8 cellular contexts compared by ENCODE assay signal in the genomic region with DNA sequence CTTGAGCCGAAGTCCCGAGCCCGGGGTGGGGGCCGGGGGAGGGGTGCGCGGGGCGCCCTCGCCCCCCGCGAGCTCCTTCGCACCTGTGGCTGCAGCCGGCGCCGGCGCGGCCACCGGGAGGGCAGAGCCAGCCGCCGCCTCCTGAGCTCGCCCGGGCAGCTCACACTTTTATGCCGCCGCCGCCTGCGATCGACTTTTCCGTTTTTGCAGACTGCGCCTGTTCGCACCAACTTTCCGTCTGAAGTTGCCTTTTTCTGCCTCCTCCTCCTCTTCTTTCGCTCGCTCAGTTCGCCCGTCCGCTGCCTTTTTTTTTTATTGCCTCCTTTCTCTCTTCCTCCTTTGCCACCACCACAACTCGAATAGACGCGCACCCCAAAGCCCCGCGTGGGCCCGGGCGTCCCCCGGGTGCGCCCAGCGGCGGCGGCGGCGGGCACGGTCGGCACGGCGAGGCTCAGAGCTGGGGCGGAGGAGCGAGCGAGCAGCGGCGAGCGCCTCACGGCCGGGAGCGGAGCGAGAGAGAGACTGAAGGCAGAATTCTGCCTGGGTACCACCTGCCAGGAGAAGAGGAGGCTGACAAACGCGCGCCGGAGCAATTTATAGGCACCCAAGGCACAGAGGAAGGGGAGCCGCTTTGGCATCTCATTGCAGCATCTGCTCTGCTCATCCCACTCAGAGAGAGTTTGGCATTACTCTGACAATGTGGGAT. TPM values are rescaled to one million over a fixed set of nuclear protein-coding genes. Genes with fewer than 3 reads are reported as not detected.
DNase-seq lines count a peak whose midpoint lies in the region; ATAC-seq, FAIRE-seq and TF ChIP-seq lines count a peak whose summit lies in the region.

TSS of gene C1QL3 (minus strand) at position 569 of the 706 bp plus-strand sequence. CDS start 814 bp downstream, outside the sequence.

- H3K4me3 ChIP-seq in endothelial cell of umbilical vein (replicated peaks in 1 of 3; ENCODE audit: insufficient read depth in 1 of 3, low read depth in 1 of 3, low read length in 3 of 3) (peak within 1 kb of the TSS; percentile 25 to 43 (median 26)), aorta (ENCODE audit: low read length in 2 of 2) (peak within 1 kb of the TSS; percentile 42 to 69), BE2C (ENCODE audit: low read depth, low read length) (no peak within 1 kb of the TSS)

- no peak for FAIRE-seq in endothelial cell of umbilical vein (lab: Jason Lieb, UNC)

- H3K9me1 ChIP-seq in endothelial cell of umbilical vein (replicated peaks; ENCODE audit: control insufficient read depth, extremely low read depth, insufficient read depth, low read length): no peaks in the 10 kb centered on the region

- peaks cover 40 to 76% of the 10 kb centered on the region in 2 experiments for H3K27me3 ChIP-seq in endothelial cell of umbilical vein (ENCODE audit: control insufficient read depth in 2 of 2, insufficient read depth in 2 of 2, low read length in 2 of 2)
- H3K27me3 ChIP-seq in aorta (ENCODE audit: control insufficient read depth in 1 of 2, insufficient read depth in 2 of 2, low read length in 1 of 2): no peaks in the 10 kb centered on the region
- H3K27me3 ChIP-seq in BE2C: peaks cover 50% of the 10 kb centered on the region

- POLR2A ChIA-PET in endothelial cell of umbilical vein (lab: Charles Lee): no interaction called here

- peaks cover 31 to 45% (median 35%) of the 10 kb centered on the region in 3 donors for H3K27me3 Mint-ChIP-seq in naive B cell

- H3K27ac ChIP-seq in endothelial cell of umbilical vein (ENCODE audit: insufficient read depth, low read depth, low read length) (no peak within 1 kb of the TSS), aorta (ENCODE audit: low read depth in 1 of 2, low read length in 2 of 2) (no peak within 1 kb of the TSS)

- CTCF ChIA-PET in endothelial cell of umbilical vein (lab: Charles Lee): interaction anchor here (0.7 to 2.3 kb wide), 7 partner anchors 12 to 642 kb away, joined by 3 to 14 read pairs (median 5); partner anchors contain the start of gene PTER

- H3K9ac ChIP-seq in endothelial cell of umbilical vein (replicated peaks; ENCODE audit: extremely low read depth, insufficient read depth, low read length): no peak within 1 kb of the TSS

- no peaks in the 10 kb centered on the region for H3K79me2 ChIP-seq in endothelial cell of umbilical vein (ENCODE audit: control insufficient read depth, insufficient read depth, low read length)

- H3K36me3 ChIP-seq in endothelial cell of umbilical vein (ENCODE audit: control insufficient read depth in 2 of 2, extremely low read depth in 1 of 2, insufficient read depth in 2 of 2, low read length in 2 of 2) (no peaks in the 10 kb centered on the region), aorta (ENCODE audit: control insufficient read depth in 1 of 2, insufficient read depth in 2 of 2, low read length in 1 of 2) (no peaks in the 10 kb centered on the region), BE2C (no peaks in the 10 kb centered on the region)

- peaks cover 0 to 3% (median 0%) of the 10 kb centered on the region in 7 donors for H3K9me3 Mint-ChIP-seq in naive B cell

- TF ChIP-seq CTCF in endothelial cell of umbilical vein (IDR thresholded peaks at IDR 0.05; ENCODE audit: extremely low read depth in 1 of 2, insufficient read depth in 1 of 2, low read depth in 1 of 2, low read length in 2 of 2) (no peak), BE2C (IDR thresholded peaks at IDR 0.05; ENCODE audit: low read depth, low read length) (no peak)

- intact Hi-C loops in endothelial cell of umbilical vein (cut with micrococcal nuclease): loop anchor here (2.0 kb wide), 1 partner anchor 255 kb away; no protein-coding TSS in a partner anchor
- intact Hi-C loops in aorta (cut with DNase I): no loop called here

- peaks cover 0 to 3% of the 10 kb centered on the region in 2 donors for H3K36me3 Mint-ChIP-seq in naive B cell

- H3K27ac Mint-ChIP-seq in naive B cell: peak within 1 kb of the TSS in 1 of 6 donors; percentile 71

- peak; percentile 57 for DNase-seq in activated CD4-positive, alpha-beta T cell treated with anti-CD3 and anti-CD28 coated beads for 48 hours
- no peak for DNase-seq in activated CD4-positive, alpha-beta T cell treated with anti-CD3 and anti-CD28 coated beads for 1 hour
- DNase-seq in SW480 (ENCODE audit: low spot score) (peak; percentile 12), endothelial cell of umbilical vein (ENCODE audit: low read depth, low spot score) (no peak), naive B cell (peak; percentile 16), aorta (no peak), BE2C (no peak)

- H3K4me1 ChIP-seq in endothelial cell of umbilical vein (ENCODE audit: control insufficient read depth, extremely low read depth, insufficient read depth, low read length): peaks cover 12% of the 10 kb centered on the region
- no peaks in the 10 kb centered on the region for H3K4me1 ChIP-seq in aorta (ENCODE audit: control insufficient read depth in 1 of 2, insufficient read depth in 2 of 2, low read length in 2 of 2)
- H3K4me1 ChIP-seq in BE2C: no peaks in the 10 kb centered on the region

- H3K4me2 ChIP-seq in endothelial cell of umbilical vein (ENCODE audit: insufficient read depth, low read length): peak within 1 kb of the TSS; percentile 57

- no peak for TF ChIP-seq POLR2A in endothelial cell of umbilical vein (IDR thresholded peaks at IDR 0.05; ENCODE audit: low read depth, low read length)

- no TSS peak for BruUV-seq in endothelial cell of umbilical vein (replicated peaks; lab: Mats Ljungman, UMichigan)

- H2AFZ ChIP-seq in endothelial cell of umbilical vein (ENCODE audit: low read depth, low read length): peak within 1 kb of the TSS; percentile 68

- H3K9me3 ChIP-seq in endothelial cell of umbilical vein (replicated peaks; ENCODE audit: control insufficient read depth, insufficient read depth, low read length): no peaks in the 10 kb centered on the region
- no peaks in the 10 kb centered on the region for H3K9me3 ChIP-seq in aorta (ENCODE audit: control insufficient read depth, low read length)
- no peaks in the 10 kb centered on the region for H3K9me3 ChIP-seq in BE2C

- H4K20me1 ChIP-seq in endothelial cell of umbilical vein (replicated peaks; ENCODE audit: control insufficient read depth, extremely low read depth, insufficient read depth, low read length): no peaks in the 10 kb centered on the region

- H3K4me1 Mint-ChIP-seq in naive B cell: peaks cover 14 to 19% (median 16%) of the 10 kb centered on the region in 3 donors

- WGBS in aorta, 2 donors: 1% methylated on average over 50 to 68 of the region's 68 CpGs

- dilution Hi-C loops in endothelial cell of umbilical vein (cut with MboI; ENCODE audit: extremely low pct_ligation_motif_present, low sequenced_read_pairs): no loop called here

- ATAC-seq in HG02938 (IDR thresholded peaks at IDR 0.05; ENCODE audit: unreplicated experiment) (peak; percentile 42), naive B cell (ENCODE audit: low read depth in 2 of 2) (peak; percentile 48 to 52), aorta (ENCODE audit: low FRiP score) (no peak)

- H3K4me3 Mint-ChIP-seq in naive B cell: peak within 1 kb of the TSS; percentile 69 to 93 (median 86)

TF ChIP-seq in endothelial cell of umbilical vein, 7 proteins besides CTCF, POLR2A, EP300 and RAD21:
- TF ChIP-seq FOS (IDR thresholded peaks at IDR 0.05; ENCODE audit: borderline replicate concordance, insufficient read depth, low read length): no peak
- peak; percentile 69 for TF ChIP-seq EZH2 (IDR thresholded peaks at IDR 0.05; ENCODE audit: borderline replicate concordance, low read depth, low read length, severe bottlenecking)
- TF ChIP-seq GATA2 (IDR thresholded peaks at IDR 0.05; ENCODE audit: insufficient read depth, insufficient read length, low read depth, low read length): no peak

RNA-seq across cellular contexts. Expression of gene C1QL3, which starts in this region (rescaled TPM):
- total RNA-seq in endothelial cell of umbilical vein (not detected in 2 replicates), aorta (not detected)
- polyA plus RNA-seq in endothelial cell of umbilical vein (not detected in 2 replicates), naive B cell (ENCODE audit: low read depth in 6 of 6) (under 1 TPM in 5 of 6 donors, not detected in 1; 0.13 to 0.70 (median 0.18) TPM), aorta (under 1 TPM in 1 of 2 donors, not detected in 1; 0.15 TPM)
- not detected in 2 replicates for polyA plus RNA-seq in endothelial cell of umbilical vein (2011; cell fraction: cytosol; rRNA removed)
- not detected in 2 replicates for polyA plus RNA-seq in endothelial cell of umbilical vein (2011; cell fraction: nucleus; rRNA removed)
- polyA plus RNA-seq in endothelial cell of umbilical vein (2012): 0.20 and 0.23 TPM in 2 replicates
- polyA minus RNA-seq in endothelial cell of umbilical vein: not detected in 2 replicates
- polyA minus RNA-seq in endothelial cell of umbilical vein (2011; cell fraction: cytosol; rRNA and poly(A)+ RNA removed): not detected
- polyA minus RNA-seq in endothelial cell of umbilical vein (2011; cell fraction: nucleus; rRNA and poly(A)+ RNA removed): not detected in 2 replicates
- not detected for polyA plus RNA-seq in BE2C (2012; ENCODE audit: insufficient read depth, insufficient read length, low read depth)

Comparison
In these comparisons a context has a peak if more than half of its experiments do, and no peak if none do; other contexts are left out.
1. DNase-seq: peak in activated CD4-positive, alpha-beta T cell treated with anti-CD3 and anti-CD28 coated beads for 48 hours (single experiment) and SW480 (single experiment); none in activated CD4-positive, alpha-beta T cell treated with anti-CD3 and anti-CD28 coated beads for 1 hour (single experiment), endothelial cell of umbilical vein (single experiment), aorta (0 of 2) and BE2C (single experiment).
2. Peak in DNase-seq and ATAC-seq in naive B cell; RNA of the gene not detected or under 1 TPM.